Comparison of ENCODE assay signal across 31 cellular contexts in genomic region chr3:36197176-36197575, GRCh38.
"Had no signal": no experiment of that assay in that cellular context is flagged by ENCODE, and none has a peak within 500 bp of the region (broad histone marks: within the 10 kb centered on the region; RNA-seq: fewer than 3 reads in every experiment).

No MANE protein-coding gene starts in this region.

- H3K27ac Mint-ChIP-seq: activated CD4-positive, alpha-beta memory T cell treated with anti-CD3 and anti-CD28 coated beads for 36 hours; activated CD4-positive, alpha-beta T cell treated with anti-CD3 and anti-CD28 coated beads for 36 hours; activated CD4-positive, alpha-beta T cell treated with anti-CD3 and anti-CD28 coated beads, Interleukin-2, amount 10 ng/mL, durations not matched to agents 24 days and 14 days; activated CD8-positive, alpha-beta memory T cell treated with anti-CD3 and anti-CD28 coated beads, Interleukin-2, amount 10 ng/mL, durations not matched to agents 7 days and 5 days; activated CD8-positive, alpha-beta T cell treated with anti-CD3 and anti-CD28 coated beads, Interleukin-2, amount 10 ng/mL, durations not matched to agents 7 days and 5 days; activated naive CD4-positive, alpha-beta T cell treated with anti-CD3 and anti-CD28 coated beads for 36 hours; activated naive CD4-positive, alpha-beta T cell treated with anti-CD3 and anti-CD28 coated beads, Interleukin-2, amount 50 U/mL, for 24 hours; activated naive CD8-positive, alpha-beta T cell treated with anti-CD3 and anti-CD28 coated beads for 36 hours; activated naive CD8-positive, alpha-beta T cell treated with anti-CD3 and anti-CD28 coated beads, Interleukin-2, amount 50 U/mL, for 24 hours; activated T-helper 1 cell treated with anti-CD3 and anti-CD28 coated beads, Interleukin-12 subunit alpha, Interleukin-12 subunit beta, Interleukin-2, Interleukin-4 antibody, amounts not matched to agents 30 ng/mL and 10 ng/mL and 1 ng/mL, durations not matched to agents 14 hours and 24 hours and 36 hours; activated T-helper 2 cell treated with anti-CD3 and anti-CD28 coated beads, Interferon-gamma antibody, Interleukin-2, Interleukin-4, amounts not matched to agents 10 μg/mL and 5 μg/mL and 100 μg/mL, durations not matched to agents 14 hours and 24 hours and 36 hours; effector memory CD8-positive, alpha-beta T cell had no signal

- ATAC-seq: activated CD4-positive, alpha-beta T cell treated with anti-CD3 and anti-CD28 coated beads for 36 hours; activated CD8-positive, alpha-beta memory T cell treated with anti-CD3 and anti-CD28 coated beads, Interleukin-2, amount 10 ng/mL, durations not matched to agents 7 days and 5 days; activated CD8-positive, alpha-beta T cell treated with anti-CD3 and anti-CD28 coated beads, Interleukin-2, amount 10 ng/mL, durations not matched to agents 7 days and 5 days; activated naive CD8-positive, alpha-beta T cell treated with anti-CD3 and anti-CD28 coated beads, Interleukin-2, amount 50 U/mL, for 24 hours; body of pancreas; effector memory CD8-positive, alpha-beta T cell; gastrocnemius medialis; heart left ventricle had no signal

- H3K4me1 Mint-ChIP-seq: activated CD4-positive, alpha-beta T cell treated with anti-CD3 and anti-CD28 coated beads for 36 hours; activated CD4-positive, alpha-beta T cell treated with anti-CD3 and anti-CD28 coated beads, Interleukin-2, amount 10 ng/mL, durations not matched to agents 24 days and 14 days; activated CD8-positive, alpha-beta memory T cell treated with anti-CD3 and anti-CD28 coated beads, Interleukin-2, amount 10 ng/mL, durations not matched to agents 7 days and 5 days; activated naive CD4-positive, alpha-beta T cell treated with anti-CD3 and anti-CD28 coated beads, Interleukin-2, amount 50 U/mL, for 24 hours; activated naive CD8-positive, alpha-beta T cell treated with anti-CD3 and anti-CD28 coated beads for 36 hours; activated naive CD8-positive, alpha-beta T cell treated with anti-CD3 and anti-CD28 coated beads, Interleukin-2, amount 50 U/mL, for 24 hours had no signal

- H3K4me3 Mint-ChIP-seq: activated CD4-positive, alpha-beta memory T cell treated with anti-CD3 and anti-CD28 coated beads for 36 hours; activated CD4-positive, alpha-beta T cell treated with anti-CD3 and anti-CD28 coated beads for 36 hours; activated CD4-positive, alpha-beta T cell treated with anti-CD3 and anti-CD28 coated beads, Interleukin-2, amount 10 ng/mL, durations not matched to agents 24 days and 14 days; activated CD8-positive, alpha-beta memory T cell treated with anti-CD3 and anti-CD28 coated beads, Interleukin-2, amount 10 ng/mL, durations not matched to agents 7 days and 5 days; activated CD8-positive, alpha-beta T cell treated with anti-CD3 and anti-CD28 coated beads, Interleukin-2, amount 10 ng/mL, durations not matched to agents 7 days and 5 days; activated naive CD4-positive, alpha-beta T cell treated with anti-CD3 and anti-CD28 coated beads for 36 hours; activated naive CD4-positive, alpha-beta T cell treated with anti-CD3 and anti-CD28 coated beads, Interleukin-2, amount 50 U/mL, for 24 hours; activated naive CD8-positive, alpha-beta T cell treated with anti-CD3 and anti-CD28 coated beads for 36 hours; activated naive CD8-positive, alpha-beta T cell treated with anti-CD3 and anti-CD28 coated beads, Interleukin-2, amount 50 U/mL, for 24 hours; activated T-helper 1 cell treated with anti-CD3 and anti-CD28 coated beads, Interleukin-12 subunit alpha, Interleukin-12 subunit beta, Interleukin-2, Interleukin-4 antibody, amounts not matched to agents 30 ng/mL and 10 ng/mL and 1 ng/mL, durations not matched to agents 14 hours and 24 hours and 36 hours; effector memory CD8-positive, alpha-beta T cell had no signal

- DNase-seq: activated CD4-positive, alpha-beta memory T cell treated with anti-CD3 and anti-CD28 coated beads for 36 hours; activated CD4-positive, alpha-beta T cell treated with anti-CD3 and anti-CD28 coated beads for 36 hours; activated CD4-positive, alpha-beta T cell treated with anti-CD3 and anti-CD28 coated beads, Interleukin-2, amount 10 ng/mL, durations not matched to agents 24 days and 14 days; activated CD4-positive, CD25-positive, alpha-beta regulatory T cell; activated CD4-positive, CD25-positive, alpha-beta regulatory T cell treated with anti-CD3 and anti-CD28 coated beads, Interleukin-2, amount 50 U/mL, for 72 hours; activated CD8-positive, alpha-beta memory T cell treated with anti-CD3 and anti-CD28 coated beads, Interleukin-2, amount 10 ng/mL, durations not matched to agents 7 days and 5 days; activated CD8-positive, alpha-beta memory T cell treated with anti-CD3 and anti-CD28 coated beads, Interleukin-2, amount 50 U/mL, for 4 hours; activated CD8-positive, alpha-beta T cell treated with anti-CD3 and anti-CD28 coated beads, Interleukin-2, amount 10 ng/mL, durations not matched to agents 7 days and 5 days; activated effector memory CD4-positive, alpha-beta T cell treated with anti-CD3 and anti-CD28 coated beads, Interleukin-2, amount 50 U/mL, for 16 hours; activated naive CD4-positive, alpha-beta T cell treated with anti-CD3 and anti-CD28 coated beads for 36 hours; activated naive CD8-positive, alpha-beta T cell treated with anti-CD3 and anti-CD28 coated beads for 36 hours; activated naive CD8-positive, alpha-beta T cell treated with anti-CD3 and anti-CD28 coated beads, Interleukin-2, amount 50 U/mL, for 24 hours; activated T-cell treated with anti-CD3 and anti-CD28 coated beads, Interleukin-2, amount 50 U/mL, for 1 hour; activated T-cell treated with anti-CD3 and anti-CD28 coated beads, Interleukin-2, amount 50 U/mL, for 48 hours; adrenal gland; amygdala; aorta; body of pancreas; cortex of kidney; dermis blood vessel endothelial cell; effector CD4-positive, alpha-beta T cell; effector memory CD8-positive, alpha-beta T cell; erythroblast; foreskin keratinocyte; gastrocnemius medialis; glutamatergic neuron; heart left ventricle; T-helper 2 cell had no signal

- H3K36me3 Mint-ChIP-seq: activated CD4-positive, alpha-beta memory T cell treated with anti-CD3 and anti-CD28 coated beads for 36 hours; activated CD8-positive, alpha-beta memory T cell treated with anti-CD3 and anti-CD28 coated beads, Interleukin-2, amount 10 ng/mL, durations not matched to agents 7 days and 5 days; activated naive CD4-positive, alpha-beta T cell treated with anti-CD3 and anti-CD28 coated beads, Interleukin-2, amount 50 U/mL, for 24 hours; activated naive CD8-positive, alpha-beta T cell treated with anti-CD3 and anti-CD28 coated beads for 36 hours had no signal

- H3K9me3 Mint-ChIP-seq: activated CD4-positive, alpha-beta memory T cell treated with anti-CD3 and anti-CD28 coated beads for 36 hours; activated CD4-positive, alpha-beta T cell treated with anti-CD3 and anti-CD28 coated beads, Interleukin-2, amount 10 ng/mL, durations not matched to agents 24 days and 14 days; activated naive CD4-positive, alpha-beta T cell treated with anti-CD3 and anti-CD28 coated beads for 36 hours; activated naive CD8-positive, alpha-beta T cell treated with anti-CD3 and anti-CD28 coated beads for 36 hours; activated naive CD8-positive, alpha-beta T cell treated with anti-CD3 and anti-CD28 coated beads, Interleukin-2, amount 50 U/mL, for 24 hours; activated T-helper 1 cell treated with anti-CD3 and anti-CD28 coated beads, Interleukin-12 subunit alpha, Interleukin-12 subunit beta, Interleukin-2, Interleukin-4 antibody, amounts not matched to agents 30 ng/mL and 10 ng/mL and 1 ng/mL, durations not matched to agents 14 hours and 24 hours and 36 hours; activated T-helper 2 cell treated with anti-CD3 and anti-CD28 coated beads, Interferon-gamma antibody, Interleukin-2, Interleukin-4, amounts not matched to agents 10 μg/mL and 5 μg/mL and 100 μg/mL, durations not matched to agents 14 hours and 24 hours and 36 hours had no signal
